ENCODE assay signal across 1 cellular context in the genomic region with DNA sequence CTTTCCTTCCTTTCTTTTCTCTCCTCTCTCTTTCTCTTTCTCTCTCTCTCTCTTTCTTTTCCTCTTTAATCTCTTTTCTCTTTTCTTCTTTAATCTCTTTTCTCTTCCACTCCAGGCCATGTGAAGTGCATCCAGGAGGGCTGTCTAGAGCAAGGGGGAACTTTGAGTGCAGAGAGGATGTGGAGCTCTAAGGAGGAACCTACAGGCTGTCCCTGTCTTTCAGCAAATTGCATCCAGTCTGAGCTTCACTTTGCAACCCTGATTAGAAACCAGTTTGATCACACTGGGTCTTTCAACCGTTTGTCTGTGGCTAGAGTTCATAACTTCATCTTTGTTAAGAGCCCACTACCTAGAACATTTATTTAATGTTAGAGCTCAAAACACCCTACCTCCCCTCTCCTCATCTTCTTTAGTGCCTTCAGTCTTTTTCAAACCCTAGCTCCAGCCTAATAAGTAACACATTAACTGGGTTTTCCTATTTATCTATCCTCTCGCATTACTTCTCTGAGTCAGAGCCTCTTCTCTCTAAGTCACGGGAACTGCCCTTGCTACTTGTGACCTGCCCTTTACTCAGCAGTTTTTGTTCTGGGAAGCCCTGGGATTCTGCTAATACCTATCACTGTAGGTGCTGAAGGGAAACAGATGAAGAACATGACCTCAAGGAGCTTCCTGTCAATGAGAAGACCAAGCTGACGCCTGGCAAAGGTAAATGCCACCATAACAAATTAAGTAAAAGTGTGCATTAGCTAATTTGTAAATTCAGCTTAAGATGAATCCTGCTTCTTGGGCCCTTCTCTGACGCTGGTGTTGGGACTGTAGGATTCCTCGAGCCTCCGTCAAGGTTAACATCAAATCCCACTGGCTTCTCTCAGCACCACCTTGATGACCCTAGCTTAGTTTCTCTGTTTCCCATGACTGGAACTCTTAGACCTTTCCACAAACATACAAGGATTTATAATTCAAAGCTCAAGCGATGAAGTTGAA.
TF ChIP-seq lines count a peak whose summit lies in the region.

A gene with protein sequence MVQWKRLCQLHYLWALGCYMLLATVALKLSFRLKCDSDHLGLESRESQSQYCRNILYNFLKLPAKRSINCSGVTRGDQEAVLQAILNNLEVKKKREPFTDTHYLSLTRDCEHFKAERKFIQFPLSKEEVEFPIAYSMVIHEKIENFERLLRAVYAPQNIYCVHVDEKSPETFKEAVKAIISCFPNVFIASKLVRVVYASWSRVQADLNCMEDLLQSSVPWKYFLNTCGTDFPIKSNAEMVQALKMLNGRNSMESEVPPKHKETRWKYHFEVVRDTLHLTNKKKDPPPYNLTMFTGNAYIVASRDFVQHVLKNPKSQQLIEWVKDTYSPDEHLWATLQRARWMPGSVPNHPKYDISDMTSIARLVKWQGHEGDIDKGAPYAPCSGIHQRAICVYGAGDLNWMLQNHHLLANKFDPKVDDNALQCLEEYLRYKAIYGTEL (plus strand): TSS at position 507 of the 984 bp plus-strand sequence. CDS start 6,456 bp downstream, outside the sequence.

TF ChIP-seq in WTC11, 78 proteins besides CTCF, POLR2A, EP300 and RAD21 (continued from another document):
- TF ChIP-seq, protein P1, sequence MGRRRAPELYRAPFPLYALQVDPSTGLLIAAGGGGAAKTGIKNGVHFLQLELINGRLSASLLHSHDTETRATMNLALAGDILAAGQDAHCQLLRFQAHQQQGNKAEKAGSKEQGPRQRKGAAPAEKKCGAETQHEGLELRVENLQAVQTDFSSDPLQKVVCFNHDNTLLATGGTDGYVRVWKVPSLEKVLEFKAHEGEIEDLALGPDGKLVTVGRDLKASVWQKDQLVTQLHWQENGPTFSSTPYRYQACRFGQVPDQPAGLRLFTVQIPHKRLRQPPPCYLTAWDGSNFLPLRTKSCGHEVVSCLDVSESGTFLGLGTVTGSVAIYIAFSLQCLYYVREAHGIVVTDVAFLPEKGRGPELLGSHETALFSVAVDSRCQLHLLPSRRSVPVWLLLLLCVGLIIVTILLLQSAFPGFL (CRISPR knock-in tag; IDR thresholded peaks at IDR 0.05; ENCODE audit: borderline replicate concordance) = no peak
- TF ChIP-seq ZNF263 (CRISPR knock-in tag; IDR thresholded peaks at IDR 0.05; ENCODE audit: low read depth) = no peak
